8 cellular contexts compared by ENCODE assay signal in the genomic region with DNA sequence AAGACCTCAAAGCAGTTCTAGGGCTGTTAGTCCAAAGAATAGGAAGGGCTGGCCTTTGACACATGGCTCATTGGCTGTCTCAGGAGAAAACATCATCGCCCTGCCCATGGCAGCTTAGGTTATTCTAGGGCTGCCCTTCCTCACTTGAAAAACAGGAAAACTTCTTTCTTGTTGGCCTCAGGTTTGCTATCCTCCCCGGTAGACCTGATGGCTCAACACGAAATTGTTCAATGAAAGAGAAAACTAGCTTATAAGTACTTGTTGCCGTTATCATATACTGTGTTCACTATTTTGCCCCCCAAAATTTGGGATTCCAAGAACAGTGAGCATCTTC. TPM values are rescaled to one million over a fixed set of nuclear protein-coding genes. Genes with fewer than 3 reads are reported as not detected.
DNase-seq lines count a peak whose midpoint lies in the region; ATAC-seq, FAIRE-seq and TF ChIP-seq lines count a peak whose summit lies in the region.

No MANE protein-coding gene starts in this region.

- peak overlapping the region; percentile 92 for H3K4me3 ChIP-seq in A549
- peak overlapping the region; percentile 99 for H3K4me3 ChIP-seq in HUES64 (ENCODE audit: low read length)
- peak overlapping the region; percentile 94 for H3K4me3 ChIP-seq in choroid plexus epithelial cell (ENCODE audit: low read depth, low read length)
- H3K4me3 ChIP-seq in mononuclear cell (ENCODE audit: low read length) = peak overlapping the region; percentile 95

- H3K27me3 ChIP-seq in HUES64 (ENCODE audit: insufficient read depth, low read length) (no peaks in the 10 kb centered on the region), mononuclear cell (ENCODE audit: insufficient read depth, low read length) (no peaks in the 10 kb centered on the region)

- FAIRE-seq in A549 (lab: Jason Lieb, UNC) = no peak

- no peak for TF ChIP-seq CTCF in A549 (IDR thresholded peaks at IDR 0.05)
- no peak for TF ChIP-seq CTCF in choroid plexus epithelial cell (conservative IDR thresholded peaks at IDR 0.05; ENCODE audit: low read depth, low read length)

- CTCF ChIA-PET in A549 (lab: Yijun Ruan, JAX) = interaction anchor here (0.9 to 1.3 kb wide), 3 partner anchors 15 to 664 kb away, joined by 3 to 4 read pairs (median 3); no protein-coding TSS in a partner anchor

- TF ChIP-seq EP300 in A549 (IDR thresholded peaks at IDR 0.05) = no peak

- H3K9ac ChIP-seq in HUES64 (ENCODE audit: low read depth, low read length) = peak overlapping the region; percentile 99

- TF ChIP-seq RAD21 in A549 (conservative IDR thresholded peaks at IDR 0.05 in 1 of 2, IDR thresholded peaks at IDR 0.05 in 1 of 2) = no peak

- POLR2A ChIA-PET in A549 (lab: Yijun Ruan, JAX) = interaction anchor here (0.9 to 1.4 kb wide), 2 partner anchors 19 to 95 kb away, joined by 3 to 4 read pairs; no protein-coding TSS in a partner anchor

- no peak for DNase-seq in A549 (ENCODE audit: low read depth in 1 of 2, low spot score in 1 of 2)
- no peak for DNase-seq in choroid plexus epithelial cell (ENCODE audit: low read depth)
- DNase-seq in GM19238 (ENCODE audit: insufficient read length, low spot score) = no peak
- DNase-seq in EL = no peak
- DNase-seq in NCI-H446 treated with DMSO at 0.1 percent for 48 hours (lab: John Stamatoyannopoulos, UW) = no peak

- H3K9me3 ChIP-seq in A549 = no peaks in the 10 kb centered on the region
- no peaks in the 10 kb centered on the region for H3K9me3 ChIP-seq in HUES64 (ENCODE audit: insufficient read depth, low read depth, low read length)
- H3K9me3 ChIP-seq in mononuclear cell (ENCODE audit: low read depth, low read length) = no peaks in the 10 kb centered on the region

- 11% methylated on average over 4 of the region's 4 CpGs for WGBS in A549 (ENCODE audit: missing lambda C conversion rate)
- 45% methylated on average over 4 of the region's 4 CpGs for WGBS in HUES64

- peaks cover 22% of the 10 kb centered on the region for H3K4me1 ChIP-seq in A549
- H3K4me1 ChIP-seq in HUES64 (ENCODE audit: insufficient read depth, low read length) = peaks cover 21% of the 10 kb centered on the region
- H3K4me1 ChIP-seq in mononuclear cell (ENCODE audit: insufficient read depth, low read length) = peaks cover 27% of the 10 kb centered on the region

- H3K27ac ChIP-seq in A549 (peak overlapping the region; percentile 96 to 99), HUES64 (ENCODE audit: low read depth, low read length) (peak overlapping the region; percentile 100)

- peak overlapping the region; percentile 80 for H3K4me2 ChIP-seq in A549

- TF ChIP-seq POLR2A in A549 (IDR thresholded peaks at IDR 0.05; ENCODE audit: low read length) = no peak

- peaks cover 17% of the 10 kb centered on the region for H3K36me3 ChIP-seq in HUES64 (ENCODE audit: insufficient read depth, low read length)

- ATAC-seq in A549 (peak; percentile 61 to 65; a peak in 5 of 6 replicates), GM18511 (IDR thresholded peaks at IDR 0.05; ENCODE audit: unreplicated experiment) (no peak)

TF ChIP-seq in A549, 52 proteins besides CTCF, POLR2A, EP300 and RAD21:
- TF ChIP-seq CBX8 (IDR thresholded peaks at IDR 0.05) (no peak), HOXB13 (CRISPR knock-in tag; IDR thresholded peaks at IDR 0.05; ENCODE audit: low read depth) (no peak), JUNB (IDR thresholded peaks at IDR 0.05) (no peak), HOXB5 (CRISPR knock-in tag; IDR thresholded peaks at IDR 0.05) (no peak), ZNF302 (CRISPR knock-in tag; IDR thresholded peaks at IDR 0.05) (no peak), GATA3 (IDR thresholded peaks at IDR 0.05; ENCODE audit: borderline replicate concordance) (0 out of 2 replicates have a peak, but pooled peaks have one; percentile 4)

RNA-seq across cellular contexts. Expression of gene SLTM, which starts 0.6 kb away (rescaled TPM):
- polyA plus RNA-seq in A549 (2011; rRNA removed) = 89.0 and 93.5 TPM in 2 replicates
- 45.9 and 59.3 TPM in 2 replicates for polyA plus RNA-seq in A549 (2012; cell fraction: cytosol; rRNA removed)
- 88.5 and 126 TPM in 2 replicates for polyA plus RNA-seq in A549 (2012; cell fraction: nucleus; rRNA removed)
- 133 to 138 TPM (median 133 TPM) in 3 replicates for polyA plus RNA-seq in A549 (2017; fragmentation: RNase III; extraction: RNeasy Plus Mini Kit Qiagen cat#74134 plus additional on column Dnase treatment)
- polyA minus RNA-seq in A549 (2011; rRNA and poly(A)+ RNA removed) = 61.2 and 70.6 TPM in 2 replicates
- 106 TPM for polyA plus RNA-seq in HUES64 (2013, experiment 1 of 2)
- polyA plus RNA-seq in HUES64 (2013, experiment 2 of 2) = 106 TPM
- 183 TPM for total RNA-seq in mononuclear cell

RNA-seq across cellular contexts. Expression of gene RNF111, which starts 53.4 kb away (rescaled TPM):
- polyA plus RNA-seq in A549 (2011; rRNA removed) (42.7 and 46.9 TPM in 2 replicates), A549 (2017; fragmentation: RNase III; extraction: RNeasy Plus Mini Kit Qiagen cat#74134 plus additional on column Dnase treatment) (21.8 to 25.5 TPM (median 25.0 TPM) in 3 replicates)
- 10.9 and 19.3 TPM in 2 replicates for polyA plus RNA-seq in A549 (2012; cell fraction: cytosol; rRNA removed)
- 18.5 and 22.7 TPM in 2 replicates for polyA plus RNA-seq in A549 (2012; cell fraction: nucleus; rRNA removed)
- 143 and 197 TPM in 2 replicates for polyA minus RNA-seq in A549 (2011; rRNA and poly(A)+ RNA removed)
- 13.8 TPM for polyA plus RNA-seq in HUES64 (2013, experiment 1 of 2)
- 16.9 TPM for polyA plus RNA-seq in HUES64 (2013, experiment 2 of 2)
- 32.0 TPM for total RNA-seq in mononuclear cell
